ENCODE assay signal across 32 cellular contexts in the genomic region with DNA sequence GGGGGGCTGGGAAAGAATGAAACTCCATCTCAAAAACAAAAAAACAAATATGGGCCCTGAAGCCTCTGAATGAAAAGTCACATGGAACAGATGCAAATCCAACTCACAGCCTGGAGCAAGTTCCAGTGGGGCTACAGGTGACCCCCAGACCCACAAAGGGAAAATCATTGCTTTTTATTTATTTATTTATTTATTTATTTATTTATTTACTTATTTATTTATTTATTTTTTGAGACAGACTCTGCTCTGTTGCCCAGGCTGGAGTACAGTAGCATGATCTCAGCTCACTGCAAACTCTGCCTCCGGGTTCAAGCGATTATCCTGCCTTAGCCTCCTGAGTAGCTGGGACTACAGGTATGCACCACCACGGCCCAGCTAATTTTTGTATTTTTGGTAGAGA. TPM values are rescaled to one million over a fixed set of nuclear protein-coding genes. Genes with fewer than 3 reads are reported as not detected.
"Had no signal": no experiment of that assay in that cellular context is flagged by ENCODE, and none has a peak within 500 bp of the region (broad histone marks: within the 10 kb centered on the region; RNA-seq: fewer than 3 reads in every experiment).

No MANE protein-coding gene starts in this region.

- H3K36me3 ChIP-seq: adrenal gland, ascending aorta, brain microvascular endothelial cell, breast epithelium, cardiac muscle cell had no signal

- FAIRE-seq: astrocyte, bronchial epithelial cell had no signal

- H3K4me1 ChIP-seq: adrenal gland, ascending aorta, body of pancreas, breast epithelium had no signal

- H3K4me3 ChIP-seq: adrenal gland, ascending aorta, body of pancreas, breast epithelium, cardiac muscle cell had no signal

- H3K9me3 ChIP-seq: adrenal gland, ascending aorta, body of pancreas, breast epithelium had no signal

- DNase-seq: activated effector memory CD4-positive, alpha-beta T cell treated with anti-CD3 and anti-CD28 coated beads, Interleukin-2, amount 50 U/mL, for 16 hours; activated effector memory CD4-positive, alpha-beta T cell treated with Interleukin-2 at 50 U/mL for 16 hours; activated gamma-delta T cell; activated gamma-delta T cell treated with Interleukin-2 at 50 U/mL for 16 hours; activated naive CD4-positive, alpha-beta T cell; activated naive CD4-positive, alpha-beta T cell treated with anti-CD3 and anti-CD28 coated beads for 36 hours; activated naive CD4-positive, alpha-beta T cell treated with anti-CD3 and anti-CD28 coated beads, Interleukin-2, amount 10 ng/mL, durations not matched to agents 7 days and 5 days; activated naive CD4-positive, alpha-beta T cell treated with anti-CD3 and anti-CD28 coated beads, Interleukin-2, amount 50 U/mL, for 16 hours; activated naive CD4-positive, alpha-beta T cell treated with Interleukin-2 at 50 U/mL for 16 hours; activated naive CD8-positive, alpha-beta T cell treated with anti-CD3 and anti-CD28 coated beads for 36 hours; activated naive CD8-positive, alpha-beta T cell treated with anti-CD3 and anti-CD28 coated beads, Interleukin-2, amount 10 ng/mL, durations not matched to agents 7 days and 5 days; activated naive CD8-positive, alpha-beta T cell treated with anti-CD3 and anti-CD28 coated beads, Interleukin-2, amount 50 U/mL, for 24 hours; activated T-cell treated with anti-CD3 and anti-CD28 coated beads, Interleukin-2, amount 50 U/mL, for 4 hours; activated T-cell treated with anti-CD3 and anti-CD28 coated beads, Interleukin-2, amount 50 U/mL, for 48 hours; activated T-cell treated with anti-CD3 and anti-CD28 coated beads, Interleukin-2, amount 50 U/mL, for 72 hours; adrenal gland; amniotic stem cell; amygdala; anterior cingulate cortex; aorta; body of pancreas; brain microvascular endothelial cell; caudate nucleus; central memory CD4-positive, alpha-beta T cell; cerebellar nuclear complex had no signal

- H3K27ac ChIP-seq: adrenal gland, ascending aorta, body of pancreas, brain microvascular endothelial cell, breast epithelium, cardiac muscle cell had no signal

- ATAC-seq: activated naive CD4-positive, alpha-beta T cell treated with anti-CD3 and anti-CD28 coated beads, Interleukin-2, amount 50 U/mL, for 72 hours; activated naive CD8-positive, alpha-beta T cell treated with anti-CD3 and anti-CD28 coated beads, Interleukin-2, amount 50 U/mL, for 24 hours; activated T-cell treated with anti-CD3 and anti-CD28 coated beads, Interleukin-2, amount 50 U/mL, for 4 hours; activated T-cell treated with anti-CD3 and anti-CD28 coated beads, Interleukin-2, amount 50 U/mL, for 72 hours; activated T-helper 17 cell treated with anti-CD3 and anti-CD28 coated beads, Interleukin-2, amount 50 U/mL, for 72 hours; body of pancreas had no signal

RNA-seq across cellular contexts. Expression of a gene that starts 13.3 kb away (rescaled TPM):
- polyA plus RNA-seq: adrenal gland, cardiac muscle cell had no signal
